In genomic region chr2:191228861-191229260, GRCh38 we compare ENCODE assay signal across 21 cellular contexts. TPM values are rescaled to one million over a fixed set of nuclear protein-coding genes. Genes with fewer than 3 reads are reported as not detected.
DNase-seq lines count a peak whose midpoint lies in the region; ATAC-seq and TF ChIP-seq lines count a peak whose summit lies in the region.
"Had no signal": no experiment of that assay in that cellular context is flagged by ENCODE, and none has a peak within 500 bp of the region (broad histone marks: within the 10 kb centered on the region; RNA-seq: fewer than 3 reads in every experiment).

No MANE protein-coding gene starts in this region.

- peak overlapping the region in 1 of 10 donors; percentile 13 for H3K27ac ChIP-seq in heart right ventricle
- H3K27ac ChIP-seq: A549, parathyroid adenoma, vagina had no signal

- H3K9me3 ChIP-seq in heart right ventricle, result no peaks in the 10 kb centered on the region
- H3K9me3 ChIP-seq: vagina had no signal

- DNase-seq in AG10803 (ENCODE audit: low read depth), result peak; percentile 29
- peak; percentile 7 for DNase-seq in NCI-H2171 (lab: John Stamatoyannopoulos, UW)
- DNase-seq in heart right ventricle, result peak; percentile 44 to 45
- DNase-seq in omental fat pad (ENCODE audit: low spot score), result no peak
- no peak for DNase-seq in activated CD4-positive, alpha-beta T cell treated with anti-CD3 and anti-CD28 coated beads, Interleukin-2, amount 50 U/mL, for 4 hours
- no peak for DNase-seq in DMS53 (lab: John Stamatoyannopoulos, UW)
- DNase-seq: activated CD4-positive, alpha-beta T cell treated with anti-CD3 and anti-CD28 coated beads for 36 hours; activated naive CD8-positive, alpha-beta T cell treated with anti-CD3 and anti-CD28 coated beads for 36 hours; cortex of kidney; DMS79; HCEC 1CT; kidney glomerular epithelial cell; stimulated activated CD4-positive, alpha-beta T cell treated with anti-CD3 and anti-CD28 coated beads, Interleukin-4, amount 100 ng/mL, for 4 hours; SW 1271 had no signal

- H3K4me3 ChIP-seq in AG10803 (ENCODE audit: low read length) (no peak overlapping the region), heart right ventricle (no peak overlapping the region)
- H3K4me3 ChIP-seq: A549, vagina had no signal

- WGBS in heart right ventricle, 2 donors, result 58 to 65% methylated on average over 6 of the region's 6 CpGs

- peaks cover 0 to 52% (median 15%) of the 10 kb centered on the region in 9 donors for H3K4me1 ChIP-seq in heart right ventricle
- H3K4me1 ChIP-seq: parathyroid adenoma had no signal

- intact Hi-C loops in heart right ventricle (cut with DNase I), result loop anchor here in 1 of 10 donors (10.0 kb wide), 1 partner anchor 64 kb away; no protein-coding TSS in a partner anchor

- no peaks in the 10 kb centered on the region for H3K27me3 ChIP-seq in heart right ventricle
- H3K27me3 ChIP-seq: vagina had no signal

- ATAC-seq in heart right ventricle (peak; percentile 46 to 91 (median 70)), omental fat pad (ENCODE audit: low FRiP score) (peak; percentile 33), GM21528 (IDR thresholded peaks at IDR 0.05; ENCODE audit: low FRiP score, unreplicated experiment) (no peak), HG03520 (IDR thresholded peaks at IDR 0.05; ENCODE audit: unreplicated experiment) (no peak)
- ATAC-seq: A549; activated CD4-positive, alpha-beta T cell treated with anti-CD3 and anti-CD28 coated beads for 36 hours; activated T-helper 17 cell treated with anti-CD3 and anti-CD28 coated beads, Interleukin-2, amount 50 U/mL, for 72 hours; HepG2 had no signal

- TF ChIP-seq CTCF in AG10803 (conservative IDR thresholded peaks at IDR 0.05; ENCODE audit: low read length) (no peak), heart right ventricle (IDR thresholded peaks at IDR 0.05) (no peak), omental fat pad (IDR thresholded peaks at IDR 0.05) (no peak)

- H3K36me3 ChIP-seq in heart right ventricle, result no peaks in the 10 kb centered on the region
- H3K36me3 ChIP-seq: vagina had no signal

RNA-seq across cellular contexts. Expression of gene MYO1B, which starts 16.3 kb away (rescaled TPM):
- total RNA-seq in heart right ventricle, result 10 to 100 TPM in 9 of 10 donors, 1 to 10 TPM in 1; 8.7 to 32.4 (median 15.9) TPM
- 10 to 100 TPM in 1 of 2 donors, 1 to 10 TPM in 1; 8.7 to 13.8 TPM for polyA plus RNA-seq in heart right ventricle
- total RNA-seq in omental fat pad, result 100 to 1,000 TPM in 1 of 4 donors, 10 to 100 TPM in 3; 37.7 to 118 (median 59.8) TPM

Comparison
In these comparisons a context has a peak if more than half of its experiments do, and no peak if none do; other contexts are left out.
1. DNase-seq: peak in AG10803 (single experiment), NCI-H2171 (single experiment) and heart right ventricle (2 of 2); none in omental fat pad (single experiment), activated CD4-positive, alpha-beta T cell treated with anti-CD3 and anti-CD28 coated beads, Interleukin-2, amount 50 U/mL, for 4 hours (0 of 2) and DMS53 (single experiment).
2. ATAC-seq: peak in heart right ventricle (8 of 8) and omental fat pad (single experiment); none in GM21528 (single experiment) and HG03520 (single experiment).